In genomic region chr5:115168829-115169391, GRCh38 we compare ENCODE assay signal across 8 cellular contexts. TPM values are rescaled to one million over a fixed set of nuclear protein-coding genes. Genes with fewer than 3 reads are reported as not detected.
A peak's percentile ranks its signal among the peaks of the same experiment; 100 is the strongest.
DNase-seq lines count a peak whose midpoint lies in the region; TF ChIP-seq lines count a peak whose summit lies in the region.

No MANE protein-coding gene starts in this region.

- no peak overlapping the region for H3K27ac Mint-ChIP-seq in activated CD4-positive, alpha-beta T cell treated with anti-CD3 and anti-CD28 coated beads, Interleukin-2, amount 10 ng/mL, durations not matched to agents 24 days and 14 days

- peaks cover 5% of the 10 kb centered on the region for H3K36me3 Mint-ChIP-seq in activated CD4-positive, alpha-beta T cell treated with anti-CD3 and anti-CD28 coated beads, Interleukin-2, amount 10 ng/mL, durations not matched to agents 24 days and 14 days (ENCODE audit: low read depth)

- H3K4me3 ChIP-seq in Karpas-422 (ENCODE audit: low read length): peak overlapping the region; percentile 93
- peak overlapping the region; percentile 85 for H3K4me3 ChIP-seq in astrocyte of the cerebellum (ENCODE audit: low read depth, low read length)
- H3K4me3 ChIP-seq in kidney epithelial cell (ENCODE audit: low read depth, low read length): peak overlapping the region; percentile 89
- peak overlapping the region in 4 of 5 donors; percentile 77 to 89 (median 84) for H3K4me3 ChIP-seq in subcutaneous abdominal adipose tissue (ENCODE audit: low read depth in 1 of 5, low read length in 5 of 5)

- TF ChIP-seq CTCF in astrocyte of the cerebellum (IDR thresholded peaks at IDR 0.05; ENCODE audit: low read depth, low read length, missing control alignments): no peak
- no peak for TF ChIP-seq CTCF in kidney epithelial cell (IDR thresholded peaks at IDR 0.05; ENCODE audit: insufficient read depth, low read length, poor library complexity, severe bottlenecking)

- H3K4me1 Mint-ChIP-seq in activated CD4-positive, alpha-beta T cell treated with anti-CD3 and anti-CD28 coated beads, Interleukin-2, amount 10 ng/mL, durations not matched to agents 24 days and 14 days: peaks cover 14% of the 10 kb centered on the region

- H2AFZ ChIP-seq in Karpas-422 (ENCODE audit: low read length): peak overlapping the region; percentile 99

- peaks cover 61% of the 10 kb centered on the region for H3K27me3 Mint-ChIP-seq in activated CD4-positive, alpha-beta T cell treated with anti-CD3 and anti-CD28 coated beads, Interleukin-2, amount 10 ng/mL, durations not matched to agents 24 days and 14 days

- no peaks in the 10 kb centered on the region for H3K9me3 ChIP-seq in Karpas-422 (ENCODE audit: low read length)
- no peaks in the 10 kb centered on the region for H3K9me3 ChIP-seq in subcutaneous abdominal adipose tissue (ENCODE audit: control insufficient read depth in 5 of 5, low read length in 5 of 5)

- H3K9me2 ChIP-seq in Karpas-422 (replicated peaks; ENCODE audit: insufficient read depth, low read length): no peaks in the 10 kb centered on the region

- H4K20me1 ChIP-seq in Karpas-422 (ENCODE audit: insufficient read depth, low read depth, low read length): no peaks in the 10 kb centered on the region

- peak overlapping the region; percentile 92 for H3K4me2 ChIP-seq in Karpas-422 (ENCODE audit: low read depth, low read length, poor library complexity, severe bottlenecking)

- no peak overlapping the region for H3K27ac ChIP-seq in Karpas-422 (ENCODE audit: low read length)
- no peak overlapping the region for H3K27ac ChIP-seq in subcutaneous abdominal adipose tissue (ENCODE audit: low read depth, low read length)

- H3K27me3 ChIP-seq in Karpas-422 (ENCODE audit: low read length) (no peaks in the 10 kb centered on the region; the same call in 1 of the 2 replicates), kidney epithelial cell (ENCODE audit: control insufficient read depth, insufficient read depth, low read length) (peaks cover 3% of the 10 kb centered on the region), subcutaneous abdominal adipose tissue (ENCODE audit: control insufficient read depth in 5 of 5, insufficient read depth in 4 of 5, low read length in 5 of 5) (peaks cover 0 to 25% (median 7%) of the 10 kb centered on the region in 5 donors)

- H3K9ac ChIP-seq in Karpas-422 (ENCODE audit: low read length) (peak overlapping the region; percentile 74), subcutaneous abdominal adipose tissue (ENCODE audit: low read length in 5 of 5) (peak overlapping the region in 4 of 5 donors; percentile 13 to 75 (median 71))

- H3K4me1 ChIP-seq in Karpas-422 (ENCODE audit: low read length): peaks cover 21% of the 10 kb centered on the region
- H3K4me1 ChIP-seq in subcutaneous abdominal adipose tissue (ENCODE audit: control insufficient read depth in 5 of 5, insufficient read depth in 5 of 5, low read length in 5 of 5): peaks cover 0 to 26% (median 20%) of the 10 kb centered on the region in 5 donors

- in situ Hi-C loops in astrocyte of the cerebellum (cut with HindIII; ENCODE audit: low sequenced_read_pairs): no loop called here

- intact Hi-C loops in activated CD4-positive, alpha-beta T cell treated with anti-CD3 and anti-CD28 coated beads, Interleukin-2, amount 10 ng/mL, durations not matched to agents 24 days and 14 days (cut with micrococcal nuclease): no loop called here

- peaks cover 17% of the 10 kb centered on the region for H3K9me3 Mint-ChIP-seq in activated CD4-positive, alpha-beta T cell treated with anti-CD3 and anti-CD28 coated beads, Interleukin-2, amount 10 ng/mL, durations not matched to agents 24 days and 14 days

- no peaks in the 10 kb centered on the region for H3K79me2 ChIP-seq in Karpas-422 (ENCODE audit: low read length)

- no peak for DNase-seq in activated CD4-positive, alpha-beta T cell treated with anti-CD3 and anti-CD28 coated beads, Interleukin-2, amount 10 ng/mL, durations not matched to agents 24 days and 14 days
- no peak for DNase-seq in activated CD4-positive, alpha-beta T cell treated with anti-CD3 and anti-CD28 coated beads, Interleukin-2, amount 50 U/mL, for 4 hours
- DNase-seq in Karpas-422 (peak; percentile 48), astrocyte of the cerebellum (ENCODE audit: low read depth) (no peak), kidney epithelial cell (ENCODE audit: low read depth) (no peak), cerebellum (ENCODE audit: low spot score) (no peak), AG08395 (ENCODE audit: low spot score) (no peak)

- H3K36me3 ChIP-seq in Karpas-422 (ENCODE audit: insufficient read depth, low read length) (no peaks in the 10 kb centered on the region), kidney epithelial cell (ENCODE audit: control insufficient read depth, insufficient read depth, low read length) (no peaks in the 10 kb centered on the region), subcutaneous abdominal adipose tissue (ENCODE audit: control insufficient read depth in 5 of 5, insufficient read depth in 5 of 5, low read length in 5 of 5) (no peaks in the 10 kb centered on the region)

- peak overlapping the region; percentile 86 for H3K4me3 Mint-ChIP-seq in activated CD4-positive, alpha-beta T cell treated with anti-CD3 and anti-CD28 coated beads, Interleukin-2, amount 10 ng/mL, durations not matched to agents 24 days and 14 days

RNA-seq across cellular contexts. Expression of gene TRIM36, which starts 0.8 kb away (rescaled TPM):
- 0.12 TPM in 1 of 2 replicates, not detected in the other for total RNA-seq in activated CD4-positive, alpha-beta T cell treated with anti-CD3 and anti-CD28 coated beads, Interleukin-2, amount 10 ng/mL, durations not matched to agents 24 days and 14 days
- 2.5 and 4.1 TPM in 2 replicates for total RNA-seq in Karpas-422 (2014; rRNA removed; shearing (Covaris generic); ENCODE audit: low replicate concordance)
- 5.0 and 7.9 TPM in 2 replicates for total RNA-seq in kidney epithelial cell
- 68.9 TPM for total RNA-seq in cerebellum
